29 cellular contexts compared by ENCODE assay signal in genomic region chr4:11487139-11487538, GRCh38. TPM values are rescaled to one million over a fixed set of nuclear protein-coding genes. Genes with fewer than 3 reads are reported as not detected.
DNase-seq lines count a peak whose midpoint lies in the region; ATAC-seq and TF ChIP-seq lines count a peak whose summit lies in the region.
"Had no signal": no experiment of that assay in that cellular context is flagged by ENCODE, and none has a peak within 500 bp of the region (broad histone marks: within the 10 kb centered on the region; RNA-seq: fewer than 3 reads in every experiment).

No MANE protein-coding gene starts in this region.

- 0 out of 2 replicates have a peak, but pooled peaks cover 5% of the 10 kb centered on the region for H3K4me1 ChIP-seq in DND-41 (ENCODE audit: insufficient read depth, low read length)
- H3K4me1 ChIP-seq: breast epithelium, gastroesophageal sphincter, SJSA1 had no signal

- H3K9me3 ChIP-seq in CD4-positive, alpha-beta T cell (ENCODE audit: control insufficient read depth, low read length): no peaks in the 10 kb centered on the region
- no peaks in the 10 kb centered on the region for H3K9me3 ChIP-seq in DND-41 (ENCODE audit: insufficient read depth, low read length, severe bottlenecking)
- H3K9me3 ChIP-seq: breast epithelium, Caco-2, gastroesophageal sphincter, ovary, SJSA1, transverse colon had no signal

- H3K9me3 Mint-ChIP-seq in CD4-positive, alpha-beta T cell: no peaks in the 10 kb centered on the region
- H3K9me3 Mint-ChIP-seq: activated T-helper 1 cell treated with anti-CD3 and anti-CD28 coated beads, Interleukin-12 subunit alpha, Interleukin-12 subunit beta, Interleukin-2, Interleukin-4 antibody, amounts not matched to agents 30 ng/mL and 10 ng/mL and 1 ng/mL, durations not matched to agents 14 hours and 24 hours and 36 hours; stimulated activated effector memory CD8-positive, alpha-beta T cell treated with anti-CD3 and anti-CD28 coated beads, Interleukin-12 subunit alpha, Interleukin-12 subunit beta, amount 100 ng/mL, for 72 hours had no signal

- H3K79me2 ChIP-seq in DND-41 (ENCODE audit: insufficient read depth, low read length): no peaks in the 10 kb centered on the region

- no peaks in the 10 kb centered on the region for H3K36me3 ChIP-seq in DND-41 (ENCODE audit: insufficient read depth, low read length)
- H3K36me3 ChIP-seq: breast epithelium, gastroesophageal sphincter, ovary, SJSA1, transverse colon had no signal

- H3K27me3 Mint-ChIP-seq in CD4-positive, alpha-beta T cell: no peaks in the 10 kb centered on the region

- POLR2A ChIA-PET in CD4-positive, alpha-beta T cell (lab: Charles Lee): interaction anchor here (1.4 to 1.7 kb wide), 2 partner anchors 15 to 16 kb away, joined by 3 to 12 read pairs; no protein-coding TSS in a partner anchor

- intact Hi-C loops in CD4-positive, alpha-beta T cell (cut with DNase I, micrococcal nuclease): loop anchor here in 1 of 2 experiments (1.0 to 10.0 kb wide), 2 partner anchors 16 to 62 kb away; partner anchors contain the start of gene HS3ST1

- TF ChIP-seq CTCF in CD4-positive, alpha-beta T cell (IDR thresholded peaks at IDR 0.05): no peak
- no peak for TF ChIP-seq CTCF in DND-41 (IDR thresholded peaks at IDR 0.05; ENCODE audit: borderline replicate concordance, extremely low read depth, low read length, poor library complexity, severe bottlenecking)

- no peaks in the 10 kb centered on the region for H4K20me1 ChIP-seq in DND-41 (ENCODE audit: insufficient read depth, low read length)

- CTCF ChIA-PET in CD4-positive, alpha-beta T cell (lab: Charles Lee): no interaction called here

- no peaks in the 10 kb centered on the region for H3K27me3 ChIP-seq in CD4-positive, alpha-beta T cell (ENCODE audit: control insufficient read depth, insufficient read depth, low read length)
- H3K27me3 ChIP-seq in DND-41 (ENCODE audit: insufficient read depth, low read length, poor library complexity): no peaks in the 10 kb centered on the region
- H3K27me3 ChIP-seq: breast epithelium, gastroesophageal sphincter, ovary, SJSA1, transverse colon had no signal

- no peak overlapping the region for H3K4me3 Mint-ChIP-seq in CD4-positive, alpha-beta T cell
- H3K4me3 Mint-ChIP-seq: activated T-helper 1 cell treated with anti-CD3 and anti-CD28 coated beads, Interleukin-12 subunit alpha, Interleukin-12 subunit beta, Interleukin-2, Interleukin-4 antibody, amounts not matched to agents 30 ng/mL and 10 ng/mL and 1 ng/mL, durations not matched to agents 14 hours and 24 hours and 36 hours; nephron progenitor cell; stimulated activated effector memory CD8-positive, alpha-beta T cell treated with anti-CD3 and anti-CD28 coated beads, Interleukin-12 subunit alpha, Interleukin-12 subunit beta, amount 100 ng/mL, for 72 hours; WTC11 had no signal

- no peak overlapping the region for H2AFZ ChIP-seq in DND-41 (ENCODE audit: low read depth, low read length)

- ATAC-seq in CD4-positive, alpha-beta T cell (ENCODE audit: poor library complexity): peak; percentile 91
- ATAC-seq in DND-41 (ENCODE audit: insufficient read depth, low read depth): peak; percentile 71
- no peak for ATAC-seq in GM21529 (IDR thresholded peaks at IDR 0.05; ENCODE audit: unreplicated experiment)
- ATAC-seq: gastroesophageal sphincter; stimulated activated effector memory CD8-positive, alpha-beta T cell treated with anti-CD3 and anti-CD28 coated beads, Interleukin-12 subunit alpha, Interleukin-12 subunit beta, amount 100 ng/mL, for 72 hours; WTC11 had no signal

- no peaks in the 10 kb centered on the region for H3K36me3 Mint-ChIP-seq in CD4-positive, alpha-beta T cell (ENCODE audit: low read depth)
- H3K36me3 Mint-ChIP-seq: stimulated activated effector memory CD8-positive, alpha-beta T cell treated with anti-CD3 and anti-CD28 coated beads, Interleukin-12 subunit alpha, Interleukin-12 subunit beta, amount 100 ng/mL, for 72 hours had no signal

- H3K4me3 ChIP-seq in DND-41 (ENCODE audit: low read depth in 1 of 2, low read length in 2 of 2): no peak overlapping the region
- H3K4me3 ChIP-seq: breast epithelium, gastroesophageal sphincter, ovary, SJSA1, transverse colon had no signal

- no peak overlapping the region for H3K4me2 ChIP-seq in DND-41 (ENCODE audit: insufficient read depth, low read length)
- H3K4me2 ChIP-seq: KMS-11 had no signal

- no peak for DNase-seq in CD4-positive, alpha-beta T cell
- DNase-seq in DND-41 (no peak), NCI-H524 treated with DMSO at 0.1 percent for 48 hours (lab: John Stamatoyannopoulos, UW) (peak; percentile 15), epithelial cell of prostate (ENCODE audit: low read depth, low spot score) (no peak), occipital lobe (lab: John Stamatoyannopoulos, UW) (no peak), HUDEP-2 (lab: John Stamatoyannopoulos, UW; ENCODE audit: unreplicated experiment in 76 of 76) (no peak)
- DNase-seq: activated CD4-positive, alpha-beta T cell treated with anti-CD3 and anti-CD28 coated beads, Interleukin-2, amount 50 U/mL, for 48 hours; activated CD8-positive, alpha-beta memory T cell treated with anti-CD3 and anti-CD28 coated beads, Interleukin-2, amount 50 U/mL, for 48 hours; activated naive CD4-positive, alpha-beta T cell treated with Interleukin-2 at 50 U/mL for 16 hours; amygdala; Caco-2; GDM1; hypothalamus; left colon; NCI-H226; nephron progenitor cell; ovary; RPMI8226; T-helper 1 cell; transverse colon had no signal

- peaks cover 30% of the 10 kb centered on the region for H3K4me1 Mint-ChIP-seq in CD4-positive, alpha-beta T cell (ENCODE audit: low read depth)
- H3K4me1 Mint-ChIP-seq: nephron progenitor cell, WTC11 had no signal

- H3K27ac Mint-ChIP-seq in CD4-positive, alpha-beta T cell: peak overlapping the region; percentile 80
- H3K27ac Mint-ChIP-seq: activated T-helper 1 cell treated with anti-CD3 and anti-CD28 coated beads, Interleukin-12 subunit alpha, Interleukin-12 subunit beta, Interleukin-2, Interleukin-4 antibody, amounts not matched to agents 30 ng/mL and 10 ng/mL and 1 ng/mL, durations not matched to agents 14 hours and 24 hours and 36 hours; nephron progenitor cell; stimulated activated effector memory CD8-positive, alpha-beta T cell treated with anti-CD3 and anti-CD28 coated beads, Interleukin-12 subunit alpha, Interleukin-12 subunit beta, amount 100 ng/mL, for 72 hours; WTC11 had no signal

- no peak overlapping the region for H3K27ac ChIP-seq in CD4-positive, alpha-beta T cell (ENCODE audit: low read depth, low read length)
- H3K27ac ChIP-seq in DND-41 (ENCODE audit: low read length): no peak overlapping the region
- peak overlapping the region; percentile 52 for H3K27ac ChIP-seq in epithelial cell of prostate
- H3K27ac ChIP-seq: breast epithelium, gastroesophageal sphincter, KMS-11, ovary, SJSA1, transverse colon had no signal

- H3K9ac ChIP-seq in DND-41 (ENCODE audit: low read depth, low read length): no peak overlapping the region
- H3K9ac ChIP-seq: KMS-11 had no signal

RNA-seq across cellular contexts. Expression of gene HS3ST1, which starts 58.4 kb away (rescaled TPM):
- not detected for total RNA-seq in CD4-positive, alpha-beta T cell
- 15.0 TPM for total RNA-seq in occipital lobe
- total RNA-seq: fibroblast of lung, SJSA1 had no signal

Comparison
In these comparisons a context has a peak if more than half of its experiments do, and no peak if none do; other contexts are left out.
1. RNA of gene HS3ST1, which starts 58.4 kb away (total RNA-seq): 15.0 TPM in occipital lobe (single experiment); not detected in CD4-positive, alpha-beta T cell; every median in the first group is over 10 times any median in the second.